2 cellular contexts compared by ENCODE assay signal in genomic region chr1:62686822-62687221, GRCh38.
TF ChIP-seq lines count a peak whose summit lies in the region.

No MANE protein-coding gene starts in this region.

TF ChIP-seq in SK-N-SH, 30 proteins besides CTCF, POLR2A, EP300 and RAD21 (continued from another document):
- TF ChIP-seq, protein P1, sequence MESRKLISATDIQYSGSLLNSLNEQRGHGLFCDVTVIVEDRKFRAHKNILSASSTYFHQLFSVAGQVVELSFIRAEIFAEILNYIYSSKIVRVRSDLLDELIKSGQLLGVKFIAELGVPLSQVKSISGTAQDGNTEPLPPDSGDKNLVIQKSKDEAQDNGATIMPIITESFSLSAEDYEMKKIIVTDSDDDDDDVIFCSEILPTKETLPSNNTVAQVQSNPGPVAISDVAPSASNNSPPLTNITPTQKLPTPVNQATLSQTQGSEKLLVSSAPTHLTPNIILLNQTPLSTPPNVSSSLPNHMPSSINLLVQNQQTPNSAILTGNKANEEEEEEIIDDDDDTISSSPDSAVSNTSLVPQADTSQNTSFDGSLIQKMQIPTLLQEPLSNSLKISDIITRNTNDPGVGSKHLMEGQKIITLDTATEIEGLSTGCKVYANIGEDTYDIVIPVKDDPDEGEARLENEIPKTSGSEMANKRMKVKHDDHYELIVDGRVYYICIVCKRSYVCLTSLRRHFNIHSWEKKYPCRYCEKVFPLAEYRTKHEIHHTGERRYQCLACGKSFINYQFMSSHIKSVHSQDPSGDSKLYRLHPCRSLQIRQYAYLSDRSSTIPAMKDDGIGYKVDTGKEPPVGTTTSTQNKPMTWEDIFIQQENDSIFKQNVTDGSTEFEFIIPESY (IDR thresholded peaks at IDR 0.05; ENCODE audit: borderline replicate concordance, low read depth) = no peak
- TF ChIP-seq FOXM1 (IDR thresholded peaks at IDR 0.05; ENCODE audit: low read depth) = no peak
- TF ChIP-seq, protein P2, sequence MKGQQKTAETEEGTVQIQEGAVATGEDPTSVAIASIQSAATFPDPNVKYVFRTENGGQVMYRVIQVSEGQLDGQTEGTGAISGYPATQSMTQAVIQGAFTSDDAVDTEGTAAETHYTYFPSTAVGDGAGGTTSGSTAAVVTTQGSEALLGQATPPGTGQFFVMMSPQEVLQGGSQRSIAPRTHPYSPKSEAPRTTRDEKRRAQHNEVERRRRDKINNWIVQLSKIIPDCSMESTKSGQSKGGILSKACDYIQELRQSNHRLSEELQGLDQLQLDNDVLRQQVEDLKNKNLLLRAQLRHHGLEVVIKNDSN (IDR thresholded peaks at IDR 0.05; ENCODE audit: borderline replicate concordance, low read depth) = no peak
- TF ChIP-seq RCOR1 (IDR thresholded peaks at IDR 0.05; ENCODE audit: low read length) = no peak
- TF ChIP-seq IRF3 (IDR thresholded peaks at IDR 0.05; ENCODE audit: low read depth, low read length) = no peak
- TF ChIP-seq REST (IDR thresholded peaks at IDR 0.05; ENCODE audit: low read depth, low read length) = no peak

TF ChIP-seq in SK-N-SH treated with all-trans-retinoic acid at 6 μM for 48 hours, 23 proteins besides CTCF, POLR2A, EP300 and RAD21 (continued from another document):
- TF ChIP-seq ARNTL (CRISPR knock-in tag; IDR thresholded peaks at IDR 0.05; ENCODE audit: borderline replicate concordance, low read depth) (no peak), ZC3H10 (CRISPR knock-in tag; IDR thresholded peaks at IDR 0.05) (no peak), ESRRG (CRISPR knock-in tag; IDR thresholded peaks at IDR 0.05) (no peak), ZFP3 (CRISPR knock-in tag; IDR thresholded peaks at IDR 0.05) (no peak), ZNF70 (CRISPR knock-in tag; IDR thresholded peaks at IDR 0.05) (no peak), PPARA (CRISPR knock-in tag; IDR thresholded peaks at IDR 0.05; ENCODE audit: borderline replicate concordance) (no peak), OSR1 (CRISPR knock-in tag; IDR thresholded peaks at IDR 0.05) (no peak)
